ENCODE assay signal across 1 cellular context in the genomic region with DNA sequence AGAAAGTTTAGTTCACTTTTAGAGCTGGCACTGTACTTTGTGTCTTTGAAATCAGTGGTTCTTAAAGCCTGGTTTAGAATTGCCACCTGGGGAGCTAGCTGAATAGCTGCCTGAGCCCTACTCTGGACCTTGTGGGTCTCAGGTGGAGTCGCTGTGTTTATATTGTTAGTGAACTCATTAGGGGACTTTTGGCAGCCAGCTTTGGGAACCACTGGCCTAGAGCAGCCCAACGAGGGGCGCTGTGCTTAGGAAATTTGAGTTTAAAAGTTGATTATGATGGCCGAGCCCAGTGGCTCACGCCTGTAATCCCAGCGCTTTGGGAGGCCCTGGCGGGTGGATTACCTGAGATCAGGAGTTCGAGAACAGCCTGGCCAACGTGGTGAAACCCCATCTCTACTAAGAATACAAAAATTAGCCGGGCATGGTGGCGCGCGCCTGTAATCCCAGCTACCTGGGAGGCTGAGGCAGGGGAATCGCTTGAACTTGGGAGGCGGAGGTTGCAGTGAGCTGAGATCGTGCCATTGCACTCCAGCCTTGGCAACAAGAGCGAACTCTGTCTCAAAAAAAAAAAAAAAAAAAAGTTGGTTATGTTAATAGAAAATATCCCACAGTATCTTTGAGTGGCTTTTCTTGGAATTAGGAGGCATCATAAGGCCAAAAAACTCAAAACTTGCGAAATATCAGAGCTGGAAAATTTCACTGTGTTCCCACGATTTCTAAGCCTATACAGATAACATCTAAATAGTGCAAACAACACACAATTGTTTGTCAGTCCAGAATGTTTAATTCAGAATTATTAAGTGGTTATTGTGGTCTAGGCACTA.
TF ChIP-seq lines count a peak whose summit lies in the region.

No MANE protein-coding gene starts in this region.

TF ChIP-seq in WTC11, 78 proteins besides CTCF, POLR2A, EP300 and RAD21 (continued from another document):
- TF ChIP-seq ZNF532 (CRISPR knock-in tag; IDR thresholded peaks at IDR 0.05; ENCODE audit: borderline replicate concordance): no peak
- TF ChIP-seq ZBTB43 (CRISPR knock-in tag; IDR thresholded peaks at IDR 0.05): no peak
- TF ChIP-seq ZNF425 (CRISPR knock-in tag; conservative IDR thresholded peaks at IDR 0.05): no peak
TF ChIP-seq in WTC11: peak in this region for 0.
